8 cellular contexts compared by ENCODE assay signal in the genomic region with DNA sequence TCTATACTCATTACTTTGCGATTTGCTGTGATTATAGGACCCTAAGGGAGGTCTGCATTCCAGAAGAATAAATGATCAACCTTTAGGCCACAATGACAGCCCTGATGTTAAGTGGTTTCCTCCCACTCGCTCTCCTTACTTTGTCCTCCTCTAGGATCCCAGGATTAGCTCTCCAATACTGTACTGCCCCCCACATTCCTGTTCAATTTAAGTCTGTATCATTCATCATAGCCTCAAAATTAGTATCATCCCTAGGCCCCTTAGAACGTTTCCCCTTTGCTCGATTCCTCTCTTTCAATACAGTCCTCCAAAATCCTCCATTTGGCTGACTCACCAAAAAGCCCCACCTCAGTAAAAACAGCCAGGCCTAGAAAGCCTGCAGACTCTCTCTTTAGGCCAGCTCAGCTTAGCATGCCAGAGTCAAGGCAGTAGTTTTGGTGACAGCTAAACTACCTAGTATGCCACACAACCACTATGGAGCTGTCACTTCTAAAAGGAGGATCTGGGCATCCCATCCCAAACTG. TPM values are rescaled to one million over a fixed set of nuclear protein-coding genes. Genes with fewer than 3 reads are reported as not detected.
A peak's percentile ranks its signal among the peaks of the same experiment; 100 is the strongest.
DNase-seq lines count a peak whose midpoint lies in the region; ATAC-seq and TF ChIP-seq lines count a peak whose summit lies in the region.

No MANE protein-coding gene starts in this region.

- H3K27me3 ChIP-seq in Peyer's patch, result no peaks in the 10 kb centered on the region

- H3K4me1 Mint-ChIP-seq in activated CD8-positive, alpha-beta memory T cell treated with anti-CD3 and anti-CD28 coated beads, Interleukin-2, amount 10 ng/mL, durations not matched to agents 7 days and 5 days, result peaks cover 35% of the 10 kb centered on the region

- H3K4me3 ChIP-seq in Peyer's patch, result no peak overlapping the region

- no peak for TF ChIP-seq POLR2A in erythroblast (IDR thresholded peaks at IDR 0.05; ENCODE audit: low read length)
- no peak for TF ChIP-seq POLR2A in Peyer's patch (IDR thresholded peaks at IDR 0.05)

- no peaks in the 10 kb centered on the region for H3K9me3 ChIP-seq in Peyer's patch

- H3K9me3 Mint-ChIP-seq in activated CD8-positive, alpha-beta memory T cell treated with anti-CD3 and anti-CD28 coated beads, Interleukin-2, amount 10 ng/mL, durations not matched to agents 7 days and 5 days (ENCODE audit: low read depth), result no peaks in the 10 kb centered on the region

- peak overlapping the region in 1 of 4 donors; percentile 25 for H3K27ac ChIP-seq in Peyer's patch

- TF ChIP-seq CTCF in Peyer's patch (IDR thresholded peaks at IDR 0.05), result no peak

- peak; percentile 39 for ATAC-seq in activated CD8-positive, alpha-beta memory T cell treated with anti-CD3 and anti-CD28 coated beads, Interleukin-2, amount 10 ng/mL, durations not matched to agents 7 days and 5 days
- ATAC-seq in SK-N-SH treated with all-trans-retinoic acid at 6 μM for 48 hours (peak; percentile 84), GM19351 (IDR thresholded peaks at IDR 0.05; ENCODE audit: unreplicated experiment) (no peak), HG03175 (IDR thresholded peaks at IDR 0.05; ENCODE audit: unreplicated experiment) (no peak)

- no peak overlapping the region for H3K4me3 Mint-ChIP-seq in activated CD8-positive, alpha-beta memory T cell treated with anti-CD3 and anti-CD28 coated beads, Interleukin-2, amount 10 ng/mL, durations not matched to agents 7 days and 5 days

- CTCF ChIA-PET in activated CD8-positive, alpha-beta memory T cell treated with anti-CD3 and anti-CD28 coated beads, Interleukin-2, amount 10 ng/mL, durations not matched to agents 7 days and 5 days (lab: Charles Lee), result interaction anchor here (1.2 to 2.0 kb wide), 2 partner anchors 22 to 28 kb away, joined by 3 to 6 read pairs; no protein-coding TSS in a partner anchor

- H3K36me3 Mint-ChIP-seq in activated CD8-positive, alpha-beta memory T cell treated with anti-CD3 and anti-CD28 coated beads, Interleukin-2, amount 10 ng/mL, durations not matched to agents 7 days and 5 days, result peaks cover 41% of the 10 kb centered on the region

- peaks cover 0 to 10% (median 0%) of the 10 kb centered on the region in 4 donors for H3K4me1 ChIP-seq in Peyer's patch

- no peaks in the 10 kb centered on the region for H3K27me3 Mint-ChIP-seq in activated CD8-positive, alpha-beta memory T cell treated with anti-CD3 and anti-CD28 coated beads, Interleukin-2, amount 10 ng/mL, durations not matched to agents 7 days and 5 days

- H3K27ac Mint-ChIP-seq in activated CD8-positive, alpha-beta memory T cell treated with anti-CD3 and anti-CD28 coated beads, Interleukin-2, amount 10 ng/mL, durations not matched to agents 7 days and 5 days, result peak overlapping the region; percentile 20

- no peak for DNase-seq in activated CD8-positive, alpha-beta memory T cell treated with anti-CD3 and anti-CD28 coated beads, Interleukin-2, amount 10 ng/mL, durations not matched to agents 7 days and 5 days
- no peak for DNase-seq in activated CD8-positive, alpha-beta memory T cell treated with anti-CD3 and anti-CD28 coated beads for 24 hours
- peak; percentile 7 to 33 for DNase-seq in erythroblast (lab: John Stamatoyannopoulos, UW)
- DNase-seq in stimulated activated CD4-positive, alpha-beta T cell treated with anti-CD3 and anti-CD28 coated beads, Interleukin-2, amount 100 ng/mL, for 4 hours (ENCODE audit: low read depth), result peak; percentile 31
- no peak for DNase-seq in Peyer's patch

- peaks cover 0 to 4% (median 0%) of the 10 kb centered on the region in 3 donors for H3K36me3 ChIP-seq in Peyer's patch

TF ChIP-seq in SK-N-SH treated with all-trans-retinoic acid at 6 μM for 48 hours, 23 proteins besides CTCF, POLR2A, EP300 and RAD21:
- TF ChIP-seq TOX (CRISPR knock-in tag; IDR thresholded peaks at IDR 0.05; ENCODE audit: borderline replicate concordance), result no peak
- TF ChIP-seq ISL1 (CRISPR knock-in tag; IDR thresholded peaks at IDR 0.05), result 0 out of 2 replicates have a peak, but pooled peaks have one; percentile 18

RNA-seq across cellular contexts. Expression of a gene that starts 24.4 kb away (rescaled TPM):
- 100 to 1,000 TPM in 1 of 2 experiments, 10 to 100 TPM in 1; 93.9 to 111 TPM for total RNA-seq in activated CD8-positive, alpha-beta memory T cell treated with anti-CD3 and anti-CD28 coated beads, Interleukin-2, amount 10 ng/mL, durations not matched to agents 7 days and 5 days
- total RNA-seq in Peyer's patch, result 10 to 100 TPM; 12.1 to 85.8 (median 23.6) TPM

Comparison
In these comparisons a context has a peak if more than half of its experiments do, and no peak if none do; other contexts are left out.
1. ATAC-seq: peak in activated CD8-positive, alpha-beta memory T cell treated with anti-CD3 and anti-CD28 coated beads, Interleukin-2, amount 10 ng/mL, durations not matched to agents 7 days and 5 days (single experiment) and SK-N-SH treated with all-trans-retinoic acid at 6 μM for 48 hours (single experiment); none in GM19351 (single experiment) and HG03175 (single experiment).
2. DNase-seq: peak in erythroblast (2 of 2) and stimulated activated CD4-positive, alpha-beta T cell treated with anti-CD3 and anti-CD28 coated beads, Interleukin-2, amount 100 ng/mL, for 4 hours (single experiment); none in activated CD8-positive, alpha-beta memory T cell treated with anti-CD3 and anti-CD28 coated beads, Interleukin-2, amount 10 ng/mL, durations not matched to agents 7 days and 5 days (single experiment), activated CD8-positive, alpha-beta memory T cell treated with anti-CD3 and anti-CD28 coated beads for 24 hours (single experiment) and Peyer's patch (0 of 3).